ENCODE assay signal across 1 cellular context in genomic region chr16:85639529-85640253, GRCh38.
TF ChIP-seq lines count a peak whose summit lies in the region.

No MANE protein-coding gene starts in this region.

TF ChIP-seq in GM23338, 12 proteins besides CTCF, POLR2A, EP300 and RAD21 (continued from another document):
- TF ChIP-seq ZNF462 (CRISPR knock-in tag; IDR thresholded peaks at IDR 0.05): no peak
TF ChIP-seq in GM23338: peak in this region for 0.
